Comparison of ENCODE assay signal across 25 cellular contexts in genomic region chr18:56038258-56039030, GRCh38.
DNase-seq lines count a peak whose midpoint lies in the region; ATAC-seq and TF ChIP-seq lines count a peak whose summit lies in the region.
"Had no signal": no experiment of that assay in that cellular context is flagged by ENCODE, and none has a peak within 500 bp of the region (broad histone marks: within the 10 kb centered on the region; RNA-seq: fewer than 3 reads in every experiment).

No MANE protein-coding gene starts in this region.

- H3K27me3 ChIP-seq in BLaER1: no peaks in the 10 kb centered on the region
- H3K27me3 ChIP-seq: breast epithelium, esophagus muscularis mucosa, MG63, vagina had no signal

- H3K9me2 ChIP-seq in OCI-LY7 (ENCODE audit: insufficient read depth, low read length): no peaks in the 10 kb centered on the region

- H3K79me2 ChIP-seq in OCI-LY7 (ENCODE audit: insufficient read depth, low read depth, low read length): no peaks in the 10 kb centered on the region

- H4K20me1 ChIP-seq in BLaER1 (no peaks in the 10 kb centered on the region), OCI-LY7 (ENCODE audit: insufficient read depth, low read length) (no peaks in the 10 kb centered on the region)

- CTCF ChIA-PET in OCI-LY7 (lab: Charles Lee; ENCODE audit: unreplicated experiment): no interaction called here

- H3K36me3 ChIP-seq in BLaER1 (no peaks in the 10 kb centered on the region), OCI-LY7 (ENCODE audit: insufficient read depth, low read length) (no peaks in the 10 kb centered on the region)
- H3K36me3 ChIP-seq: breast epithelium, esophagus muscularis mucosa, MG63, thoracic aorta, vagina had no signal

- H3K27ac ChIP-seq in BLaER1: no peak overlapping the region
- H3K27ac ChIP-seq in OCI-LY7 (ENCODE audit: low read depth, low read length, poor library complexity, severe bottlenecking): no peak overlapping the region
- H3K27ac ChIP-seq: breast epithelium, C4-2B, esophagus muscularis mucosa, thoracic aorta, vagina had no signal

- H3K9ac ChIP-seq in BLaER1: no peak overlapping the region

- TF ChIP-seq CTCF in OCI-LY7 (conservative IDR thresholded peaks at IDR 0.05; ENCODE audit: low read length): no peak

- H3K9me3 ChIP-seq in BLaER1 (peaks cover 19% of the 10 kb centered on the region), OCI-LY7 (ENCODE audit: low read length) (no peaks in the 10 kb centered on the region)
- H3K9me3 ChIP-seq: esophagus muscularis mucosa, MG63, thoracic aorta, vagina had no signal

- POLR2A ChIA-PET in OCI-LY7 (lab: Charles Lee): no interaction called here

- ATAC-seq in HG02588 (IDR thresholded peaks at IDR 0.05; ENCODE audit: unreplicated experiment) (no peak), GM18873 (IDR thresholded peaks at IDR 0.05; ENCODE audit: low FRiP score, unreplicated experiment) (no peak)
- ATAC-seq: HCT116 had no signal

- intact Hi-C loops in OCI-LY7 (cut with micrococcal nuclease; ENCODE audit: unreplicated experiment): no loop called here

- peak; percentile 24 for DNase-seq in NAMALWA (ENCODE audit: low spot score)
- DNase-seq in NCI-H2171 (lab: John Stamatoyannopoulos, UW): peak; percentile 60
- peak; percentile 18 for DNase-seq in OCI-LY7 (ENCODE audit: low spot score)
- no peak for DNase-seq in RKO (ENCODE audit: low spot score)
- DNase-seq in DMS153 (lab: John Stamatoyannopoulos, UW): no peak
- DNase-seq: activated CD4-positive, alpha-beta T cell treated with anti-CD3 and anti-CD28 coated beads for 1 hour; activated T-cell treated with anti-CD3 and anti-CD28 coated beads, Interleukin-2, amount 50 U/mL, for 1 hour; GDM1; kidney; mammary epithelial cell; MG63; NCI-H2227 treated with DMSO at 0.1 percent for 48 hours; nucleus accumbens; stimulated activated CD4-positive, alpha-beta T cell treated with anti-CD3 and anti-CD28 coated beads, Interleukin-1b, Interleukin-23, amount 100 ng/mL, for 48 hours; stimulated activated naive CD4-positive, alpha-beta T cell; SW 1271 had no signal

- H3K4me1 ChIP-seq in BLaER1 (peaks cover 17% of the 10 kb centered on the region), OCI-LY7 (ENCODE audit: insufficient read depth, low read length, poor library complexity, severe bottlenecking) (peaks cover 7% of the 10 kb centered on the region)
- H3K4me1 ChIP-seq: breast epithelium, vagina had no signal

- H3K4me3 ChIP-seq in BLaER1: no peak overlapping the region
- H3K4me3 ChIP-seq in OCI-LY7 (ENCODE audit: low read depth, low read length, poor library complexity, severe bottlenecking): no peak overlapping the region
- H3K4me3 ChIP-seq: breast epithelium, esophagus muscularis mucosa, MG63, thoracic aorta, vagina had no signal

- no peak overlapping the region for H2AFZ ChIP-seq in OCI-LY7 (ENCODE audit: low read length)

- H3K4me2 ChIP-seq in BLaER1 (peak overlapping the region; percentile 46), OCI-LY7 (ENCODE audit: low read length) (no peak overlapping the region)

- no TSS peak for BruUV-seq in OCI-LY7 (replicated peaks; lab: Mats Ljungman, UMichigan)

Comparison
In these comparisons a context has a peak if more than half of its experiments do, and no peak if none do; other contexts are left out.
1. DNase-seq: peak in NAMALWA (single experiment), NCI-H2171 (single experiment) and OCI-LY7 (single experiment); none in RKO (single experiment) and DMS153 (single experiment).